ENCODE assay signal across 1 cellular context in the genomic region with DNA sequence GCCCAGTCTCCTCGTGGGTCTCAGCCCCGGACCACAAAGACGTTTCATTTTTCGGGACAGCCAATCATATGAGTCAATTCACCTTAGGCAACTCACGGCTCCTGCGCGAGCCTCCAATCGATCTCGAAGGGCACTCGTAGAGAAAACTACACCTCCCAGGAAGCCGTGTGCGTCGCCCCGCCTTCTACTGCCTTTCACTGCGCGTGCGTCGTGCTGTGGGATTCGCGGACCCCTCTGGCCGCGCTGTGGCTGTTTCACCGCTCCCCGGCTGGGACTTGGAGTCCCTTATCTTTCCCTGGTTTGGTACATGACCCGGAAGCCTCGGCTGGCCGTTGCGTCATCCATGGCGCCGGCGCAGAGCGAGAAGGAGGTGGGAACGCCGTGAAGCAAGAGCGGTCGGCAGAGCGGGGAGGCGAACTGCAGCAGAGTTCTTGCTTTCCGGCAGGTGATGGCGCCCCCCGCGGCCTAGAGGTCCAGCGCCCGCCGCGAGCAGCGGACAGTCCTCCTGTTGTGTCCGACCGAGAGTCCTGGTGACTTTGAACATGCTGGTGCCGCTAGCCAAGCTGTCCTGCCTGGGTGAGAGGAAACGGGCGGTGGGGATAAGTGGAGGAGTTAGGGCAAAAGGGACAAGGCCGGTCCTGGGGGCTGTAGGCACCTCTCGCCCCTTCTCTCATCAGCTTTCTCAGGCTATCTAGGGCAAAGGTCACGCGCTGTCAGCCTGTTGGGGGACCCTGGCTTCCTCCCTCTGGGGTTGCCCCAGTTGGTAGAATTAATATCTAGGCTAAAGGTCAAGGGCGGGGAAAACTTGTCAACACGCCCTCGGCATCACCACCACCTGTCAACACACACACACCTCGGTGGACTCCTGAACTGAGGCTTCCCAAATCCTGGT.
TF ChIP-seq lines count a peak whose summit lies in the region.

A gene (plus strand): TSS at position 382 of the 892 bp plus-strand sequence. CDS start 161 bp downstream, at position 543.

TF ChIP-seq in K562, 482 proteins besides CTCF, POLR2A, EP300 and RAD21 (continued from another document and continues in another):
- TF ChIP-seq, protein P1, sequence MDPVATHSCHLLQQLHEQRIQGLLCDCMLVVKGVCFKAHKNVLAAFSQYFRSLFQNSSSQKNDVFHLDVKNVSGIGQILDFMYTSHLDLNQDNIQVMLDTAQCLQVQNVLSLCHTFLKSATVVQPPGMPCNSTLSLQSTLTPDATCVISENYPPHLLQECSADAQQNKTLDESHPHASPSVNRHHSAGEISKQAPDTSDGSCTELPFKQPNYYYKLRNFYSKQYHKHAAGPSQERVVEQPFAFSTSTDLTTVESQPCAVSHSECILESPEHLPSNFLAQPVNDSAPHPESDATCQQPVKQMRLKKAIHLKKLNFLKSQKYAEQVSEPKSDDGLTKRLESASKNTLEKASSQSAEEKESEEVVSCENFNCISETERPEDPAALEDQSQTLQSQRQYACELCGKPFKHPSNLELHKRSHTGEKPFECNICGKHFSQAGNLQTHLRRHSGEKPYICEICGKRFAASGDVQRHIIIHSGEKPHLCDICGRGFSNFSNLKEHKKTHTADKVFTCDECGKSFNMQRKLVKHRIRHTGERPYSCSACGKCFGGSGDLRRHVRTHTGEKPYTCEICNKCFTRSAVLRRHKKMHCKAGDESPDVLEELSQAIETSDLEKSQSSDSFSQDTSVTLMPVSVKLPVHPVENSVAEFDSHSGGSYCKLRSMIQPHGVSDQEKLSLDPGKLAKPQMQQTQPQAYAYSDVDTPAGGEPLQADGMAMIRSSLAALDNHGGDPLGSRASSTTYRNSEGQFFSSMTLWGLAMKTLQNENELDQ (CRISPR knock-in tag; IDR thresholded peaks at IDR 0.05; ENCODE audit: borderline replicate concordance), result peak; percentile 13; the same call in 1 of the 2 replicates
- TF ChIP-seq ZNF140 (CRISPR knock-in tag; IDR thresholded peaks at IDR 0.05), result no peak
- TF ChIP-seq HDAC1 (IDR thresholded peaks at IDR 0.05), result peak in 1 of 2 experiments; percentile 70; a peak in 2 of 4 replicates
- TF ChIP-seq CSDE1 (IDR thresholded peaks at IDR 0.05), result 0 out of 4 replicates have a peak, but pooled peaks of 1 of the 2 experiments have one; percentile 37
- TF ChIP-seq ZNF41 (CRISPR knock-in tag; conservative IDR thresholded peaks at IDR 0.05), result no peak
- TF ChIP-seq SMARCA4 (IDR thresholded peaks at IDR 0.05), result 0 out of 2 replicates have a peak, but pooled peaks have one; percentile 21
- TF ChIP-seq SNRNP70 (optimal IDR thresholded peaks at IDR 0.05; ENCODE audit: low read depth, low read length), result no peak
- TF ChIP-seq, protein P2, sequence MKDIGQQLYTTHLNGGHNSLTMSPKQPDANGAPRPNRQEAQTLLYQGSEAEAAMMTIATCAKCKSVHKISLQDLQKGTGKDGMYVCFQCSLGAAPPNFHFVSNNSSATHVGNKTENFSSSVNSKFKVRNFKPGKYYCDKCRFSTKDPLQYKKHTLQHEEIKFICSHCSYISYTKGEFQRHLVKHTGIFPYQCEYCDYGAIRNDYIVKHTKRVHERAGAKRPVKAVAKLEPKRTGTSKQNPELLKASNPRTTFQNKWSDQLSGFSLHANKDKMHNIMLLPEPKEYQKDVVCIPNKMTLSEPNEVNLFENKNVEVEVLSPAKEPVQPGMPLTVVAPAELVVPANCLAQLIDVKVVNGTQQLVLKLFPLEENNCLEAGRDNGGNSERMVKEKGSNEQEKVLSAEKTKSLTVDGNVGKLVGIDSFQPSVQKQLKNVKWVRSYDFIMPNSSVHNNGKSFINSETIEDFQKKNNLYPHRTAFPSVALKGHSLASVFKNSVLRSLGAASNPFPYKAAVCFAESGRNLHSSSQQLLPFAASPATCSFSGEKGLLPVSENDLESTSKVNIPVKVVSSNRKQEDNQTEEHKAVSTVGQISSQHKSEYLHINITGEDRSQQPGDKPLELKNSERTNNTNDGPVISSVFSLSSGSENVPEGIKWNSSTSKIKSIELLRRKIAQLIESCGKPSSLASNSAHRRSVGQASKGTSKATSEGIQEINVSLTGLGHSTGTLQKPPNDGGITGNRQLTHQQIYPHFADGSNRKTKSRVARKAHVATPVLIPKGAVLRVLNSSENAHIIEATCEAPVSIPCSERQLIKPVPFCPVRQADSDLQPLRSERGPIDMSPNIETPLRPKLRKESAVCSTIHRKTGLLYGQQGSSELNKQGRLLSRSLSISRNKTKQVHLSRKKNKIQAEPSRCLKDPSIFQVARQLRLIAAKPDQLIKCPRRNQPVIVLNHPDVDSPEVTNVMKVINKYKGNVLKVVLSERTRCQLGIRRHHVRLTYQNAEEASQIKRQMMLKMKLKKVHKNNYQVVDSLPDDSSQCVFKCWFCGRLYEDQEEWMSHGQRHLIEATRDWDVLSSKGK (CRISPR knock-in tag; IDR thresholded peaks at IDR 0.05), result no peak
- TF ChIP-seq SUPT5H (IDR thresholded peaks at IDR 0.05), result peak; percentile 59
- TF ChIP-seq, protein P3, sequence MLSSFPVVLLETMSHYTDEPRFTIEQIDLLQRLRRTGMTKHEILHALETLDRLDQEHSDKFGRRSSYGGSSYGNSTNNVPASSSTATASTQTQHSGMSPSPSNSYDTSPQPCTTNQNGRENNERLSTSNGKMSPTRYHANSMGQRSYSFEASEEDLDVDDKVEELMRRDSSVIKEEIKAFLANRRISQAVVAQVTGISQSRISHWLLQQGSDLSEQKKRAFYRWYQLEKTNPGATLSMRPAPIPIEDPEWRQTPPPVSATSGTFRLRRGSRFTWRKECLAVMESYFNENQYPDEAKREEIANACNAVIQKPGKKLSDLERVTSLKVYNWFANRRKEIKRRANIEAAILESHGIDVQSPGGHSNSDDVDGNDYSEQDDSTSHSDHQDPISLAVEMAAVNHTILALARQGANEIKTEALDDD (IDR thresholded peaks at IDR 0.05), result peak; percentile 44; the same call in 1 of the 2 replicates
- TF ChIP-seq JUND (IDR thresholded peaks at IDR 0.05; ENCODE audit: borderline replicate concordance, low read depth, low read length), result peak; percentile 96
- TF ChIP-seq JUND (tag; IDR thresholded peaks at IDR 0.05; ENCODE audit: borderline replicate concordance, low read depth, low read length), result peak; percentile 78; the same call in 1 of the 3 replicates
- TF ChIP-seq ZNF431 (CRISPR knock-in tag; IDR thresholded peaks at IDR 0.05), result peak; percentile 9; the same call in 1 of the 2 replicates
- no peak for TF ChIP-seq ZNF324 (CRISPR knock-in tag; IDR thresholded peaks at IDR 0.05)
- TF ChIP-seq, protein P4, sequence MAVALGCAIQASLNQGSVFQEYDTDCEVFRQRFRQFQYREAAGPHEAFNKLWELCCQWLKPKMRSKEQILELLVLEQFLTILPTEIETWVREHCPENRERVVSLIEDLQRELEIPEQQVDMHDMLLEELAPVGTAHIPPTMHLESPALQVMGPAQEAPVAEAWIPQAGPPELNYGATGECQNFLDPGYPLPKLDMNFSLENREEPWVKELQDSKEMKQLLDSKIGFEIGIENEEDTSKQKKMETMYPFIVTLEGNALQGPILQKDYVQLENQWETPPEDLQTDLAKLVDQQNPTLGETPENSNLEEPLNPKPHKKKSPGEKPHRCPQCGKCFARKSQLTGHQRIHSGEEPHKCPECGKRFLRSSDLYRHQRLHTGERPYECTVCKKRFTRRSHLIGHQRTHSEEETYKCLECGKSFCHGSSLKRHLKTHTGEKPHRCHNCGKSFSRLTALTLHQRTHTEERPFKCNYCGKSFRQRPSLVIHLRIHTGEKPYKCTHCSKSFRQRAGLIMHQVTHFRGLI (CRISPR knock-in tag; IDR thresholded peaks at IDR 0.05), result no peak
- TF ChIP-seq ZNF77 (CRISPR knock-in tag; IDR thresholded peaks at IDR 0.05), result no peak
- TF ChIP-seq TCF7L2 (IDR thresholded peaks at IDR 0.05; ENCODE audit: low read depth, low read length), result no peak
- TF ChIP-seq NR2F6 (CRISPR knock-in tag; IDR thresholded peaks at IDR 0.05), result no peak
- peak; percentile 44; the same call in 1 of the 2 replicates for TF ChIP-seq LEF1 (IDR thresholded peaks at IDR 0.05)
- no peak for TF ChIP-seq MCM5 (IDR thresholded peaks at IDR 0.05; ENCODE audit: low read depth)
- TF ChIP-seq, protein P5, sequence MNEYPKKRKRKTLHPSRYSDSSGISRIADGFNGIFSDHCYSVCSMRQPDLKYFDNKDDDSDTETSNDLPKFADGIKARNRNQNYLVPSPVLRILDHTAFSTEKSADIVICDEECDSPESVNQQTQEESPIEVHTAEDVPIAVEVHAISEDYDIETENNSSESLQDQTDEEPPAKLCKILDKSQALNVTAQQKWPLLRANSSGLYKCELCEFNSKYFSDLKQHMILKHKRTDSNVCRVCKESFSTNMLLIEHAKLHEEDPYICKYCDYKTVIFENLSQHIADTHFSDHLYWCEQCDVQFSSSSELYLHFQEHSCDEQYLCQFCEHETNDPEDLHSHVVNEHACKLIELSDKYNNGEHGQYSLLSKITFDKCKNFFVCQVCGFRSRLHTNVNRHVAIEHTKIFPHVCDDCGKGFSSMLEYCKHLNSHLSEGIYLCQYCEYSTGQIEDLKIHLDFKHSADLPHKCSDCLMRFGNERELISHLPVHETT (CRISPR knock-in tag; conservative IDR thresholded peaks at IDR 0.05 in 1 of 2, IDR thresholded peaks at IDR 0.05 in 1 of 2), result peak in 1 of 2 experiments; percentile 75; a peak in 1 of 4 replicates
- TF ChIP-seq ARNT (IDR thresholded peaks at IDR 0.05), result no peak
- TF ChIP-seq, protein P6, sequence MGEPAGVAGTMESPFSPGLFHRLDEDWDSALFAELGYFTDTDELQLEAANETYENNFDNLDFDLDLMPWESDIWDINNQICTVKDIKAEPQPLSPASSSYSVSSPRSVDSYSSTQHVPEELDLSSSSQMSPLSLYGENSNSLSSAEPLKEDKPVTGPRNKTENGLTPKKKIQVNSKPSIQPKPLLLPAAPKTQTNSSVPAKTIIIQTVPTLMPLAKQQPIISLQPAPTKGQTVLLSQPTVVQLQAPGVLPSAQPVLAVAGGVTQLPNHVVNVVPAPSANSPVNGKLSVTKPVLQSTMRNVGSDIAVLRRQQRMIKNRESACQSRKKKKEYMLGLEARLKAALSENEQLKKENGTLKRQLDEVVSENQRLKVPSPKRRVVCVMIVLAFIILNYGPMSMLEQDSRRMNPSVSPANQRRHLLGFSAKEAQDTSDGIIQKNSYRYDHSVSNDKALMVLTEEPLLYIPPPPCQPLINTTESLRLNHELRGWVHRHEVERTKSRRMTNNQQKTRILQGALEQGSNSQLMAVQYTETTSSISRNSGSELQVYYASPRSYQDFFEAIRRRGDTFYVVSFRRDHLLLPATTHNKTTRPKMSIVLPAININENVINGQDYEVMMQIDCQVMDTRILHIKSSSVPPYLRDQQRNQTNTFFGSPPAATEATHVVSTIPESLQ (CRISPR knock-in tag; IDR thresholded peaks at IDR 0.05), result peak; percentile 70; the same call in 1 of the 2 replicates
- TF ChIP-seq ZNF253 (CRISPR knock-in tag; conservative IDR thresholded peaks at IDR 0.05), result no peak
- TF ChIP-seq, protein P7, sequence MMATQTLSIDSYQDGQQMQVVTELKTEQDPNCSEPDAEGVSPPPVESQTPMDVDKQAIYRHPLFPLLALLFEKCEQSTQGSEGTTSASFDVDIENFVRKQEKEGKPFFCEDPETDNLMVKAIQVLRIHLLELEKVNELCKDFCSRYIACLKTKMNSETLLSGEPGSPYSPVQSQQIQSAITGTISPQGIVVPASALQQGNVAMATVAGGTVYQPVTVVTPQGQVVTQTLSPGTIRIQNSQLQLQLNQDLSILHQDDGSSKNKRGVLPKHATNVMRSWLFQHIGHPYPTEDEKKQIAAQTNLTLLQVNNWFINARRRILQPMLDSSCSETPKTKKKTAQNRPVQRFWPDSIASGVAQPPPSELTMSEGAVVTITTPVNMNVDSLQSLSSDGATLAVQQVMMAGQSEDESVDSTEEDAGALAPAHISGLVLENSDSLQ (IDR thresholded peaks at IDR 0.05), result peak; percentile 82
- TF ChIP-seq ELF2 (CRISPR knock-in tag; IDR thresholded peaks at IDR 0.05), result peak; percentile 92
- TF ChIP-seq ASH1L (IDR thresholded peaks at IDR 0.05; ENCODE audit: borderline replicate concordance, low read depth, partially characterized antibody), result peak; percentile 43
- no peak for TF ChIP-seq FOXA1 (IDR thresholded peaks at IDR 0.05; ENCODE audit: borderline replicate concordance)
- TF ChIP-seq ZNF197 (CRISPR knock-in tag; IDR thresholded peaks at IDR 0.05; ENCODE audit: low read depth), result no peak
- TF ChIP-seq, protein P8, sequence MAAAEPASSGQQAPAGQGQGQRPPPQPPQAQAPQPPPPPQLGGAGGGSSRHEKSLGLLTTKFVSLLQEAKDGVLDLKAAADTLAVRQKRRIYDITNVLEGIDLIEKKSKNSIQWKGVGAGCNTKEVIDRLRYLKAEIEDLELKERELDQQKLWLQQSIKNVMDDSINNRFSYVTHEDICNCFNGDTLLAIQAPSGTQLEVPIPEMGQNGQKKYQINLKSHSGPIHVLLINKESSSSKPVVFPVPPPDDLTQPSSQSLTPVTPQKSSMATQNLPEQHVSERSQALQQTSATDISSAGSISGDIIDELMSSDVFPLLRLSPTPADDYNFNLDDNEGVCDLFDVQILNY (CRISPR knock-in tag; IDR thresholded peaks at IDR 0.05), result no peak; the same call in 1 of the 2 replicates
- peak; percentile 92 for TF ChIP-seq GABPA (tag; conservative IDR thresholded peaks at IDR 0.05; ENCODE audit: low read depth)
- TF ChIP-seq ETV5 (CRISPR knock-in tag; IDR thresholded peaks at IDR 0.05; ENCODE audit: low read depth), result peak; percentile 80
- TF ChIP-seq ARID1B (IDR thresholded peaks at IDR 0.05), result peak; percentile 53; the same call in 1 of the 2 replicates
- TF ChIP-seq BRCA1 (IDR thresholded peaks at IDR 0.05), result no peak
- no peak for TF ChIP-seq BRCA1 (CRISPR knock-in tag; IDR thresholded peaks at IDR 0.05)
- TF ChIP-seq NFRKB (IDR thresholded peaks at IDR 0.05; ENCODE audit: low read depth), result 0 out of 2 replicates have a peak, but pooled peaks have one; percentile 56
- no peak for TF ChIP-seq PPARD (CRISPR knock-in tag; IDR thresholded peaks at IDR 0.05)
- no peak for TF ChIP-seq EZH2 (IDR thresholded peaks at IDR 0.05; ENCODE audit: borderline replicate concordance, low read depth, low read length)
- TF ChIP-seq EGR1 (conservative IDR thresholded peaks at IDR 0.05), result 0 out of 2 replicates have a peak, but pooled peaks have one; percentile 13
- no peak for TF ChIP-seq BRD4 (IDR thresholded peaks at IDR 0.05)
- TF ChIP-seq HNRNPH1 (optimal IDR thresholded peaks at IDR 0.05; ENCODE audit: low read depth, low read length), result no peak
- TF ChIP-seq, protein P9, sequence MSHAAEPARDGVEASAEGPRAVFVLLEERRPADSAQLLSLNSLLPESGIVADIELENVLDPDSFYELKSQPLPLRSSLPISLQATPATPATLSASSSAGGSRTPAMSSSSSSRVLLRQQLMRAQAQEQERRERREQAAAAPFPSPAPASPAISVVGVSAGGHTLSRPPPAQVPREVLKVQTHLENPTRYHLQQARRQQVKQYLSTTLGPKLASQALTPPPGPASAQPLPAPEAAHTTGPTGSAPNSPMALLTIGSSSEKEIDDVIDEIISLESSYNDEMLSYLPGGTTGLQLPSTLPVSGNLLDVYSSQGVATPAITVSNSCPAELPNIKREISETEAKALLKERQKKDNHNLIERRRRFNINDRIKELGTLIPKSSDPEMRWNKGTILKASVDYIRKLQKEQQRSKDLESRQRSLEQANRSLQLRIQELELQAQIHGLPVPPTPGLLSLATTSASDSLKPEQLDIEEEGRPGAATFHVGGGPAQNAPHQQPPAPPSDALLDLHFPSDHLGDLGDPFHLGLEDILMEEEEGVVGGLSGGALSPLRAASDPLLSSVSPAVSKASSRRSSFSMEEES (CRISPR knock-in tag; IDR thresholded peaks at IDR 0.05), result no peak
- TF ChIP-seq MED1 (CRISPR knock-in tag; IDR thresholded peaks at IDR 0.05; ENCODE audit: borderline replicate concordance), result no peak
